Comparison of ENCODE assay signal across 22 cellular contexts in the genomic region with DNA sequence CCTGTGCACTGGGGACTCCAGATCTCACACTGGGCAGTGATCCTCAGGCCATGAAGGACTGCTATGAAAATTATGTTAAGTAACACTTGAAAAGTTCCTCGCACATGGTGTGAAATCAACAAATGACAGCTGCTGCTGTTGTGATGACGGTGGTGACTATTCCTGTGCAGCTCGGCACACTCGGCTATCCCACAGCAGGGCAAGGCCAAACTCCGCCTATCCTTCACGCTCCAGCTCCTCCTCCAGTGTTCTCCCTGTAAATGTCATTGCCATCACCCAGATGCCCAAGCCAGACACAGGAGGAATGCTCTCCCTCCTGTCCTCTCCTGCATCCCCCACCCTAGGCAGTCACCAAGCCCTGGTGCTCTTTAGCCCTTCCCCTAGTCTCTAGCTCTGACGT. TPM values are rescaled to one million over a fixed set of nuclear protein-coding genes. Genes with fewer than 3 reads are reported as not detected.
A peak's percentile ranks its signal among the peaks of the same experiment; 100 is the strongest.
DNase-seq lines count a peak whose midpoint lies in the region; ATAC-seq and TF ChIP-seq lines count a peak whose summit lies in the region.
"Had no signal": no experiment of that assay in that cellular context is flagged by ENCODE, and none has a peak within 500 bp of the region (broad histone marks: within the 10 kb centered on the region; RNA-seq: fewer than 3 reads in every experiment).

No MANE protein-coding gene starts in this region.

- H3K18ac ChIP-seq in mesenchymal stem cell (ENCODE audit: low read depth in 1 of 2, low read length in 2 of 2) = no peak overlapping the region

- no peak overlapping the region for H2AFZ ChIP-seq in mesenchymal stem cell (ENCODE audit: low read depth, low read length)
- H2AFZ ChIP-seq in OCI-LY7 (ENCODE audit: low read length) = no peak overlapping the region

- no peak for TF ChIP-seq CTCF in OCI-LY7 (conservative IDR thresholded peaks at IDR 0.05; ENCODE audit: low read length)

- no peaks in the 10 kb centered on the region for H4K20me1 ChIP-seq in OCI-LY7 (ENCODE audit: insufficient read depth, low read length)

- H4K91ac ChIP-seq in mesenchymal stem cell (ENCODE audit: low read length) = no peak overlapping the region

- no peak overlapping the region for H2BK120ac ChIP-seq in mesenchymal stem cell (ENCODE audit: low read depth, low read length)

- H3K27me3 ChIP-seq in mesenchymal stem cell (ENCODE audit: control insufficient read depth in 1 of 2, insufficient read depth in 1 of 2, low read length in 2 of 2) = peaks cover 29 to 52% of the 10 kb centered on the region in 2 experiments
- H3K27me3 ChIP-seq: cardiac muscle cell, vagina had no signal

- no peak overlapping the region for H2BK12ac ChIP-seq in mesenchymal stem cell (ENCODE audit: low read length in 2 of 2)

- no peaks in the 10 kb centered on the region for H3K9me2 ChIP-seq in OCI-LY7 (ENCODE audit: insufficient read depth, low read length)

- POLR2A ChIA-PET in OCI-LY7 (lab: Charles Lee) = no interaction called here

- WGBS in mesenchymal stem cell = 84% methylated on average over 7 of the region's 7 CpGs

- H3K9me3 ChIP-seq in mesenchymal stem cell (ENCODE audit: control insufficient read depth, low read length) (no peaks in the 10 kb centered on the region), OCI-LY7 (ENCODE audit: low read length) (no peaks in the 10 kb centered on the region)
- H3K9me3 ChIP-seq: left lung, vagina had no signal

- no peak overlapping the region for H3K14ac ChIP-seq in mesenchymal stem cell (ENCODE audit: low read length in 2 of 2)

- no TSS peak for BruUV-seq in OCI-LY7 (replicated peaks; lab: Mats Ljungman, UMichigan)

- H3K23ac ChIP-seq in mesenchymal stem cell (ENCODE audit: low read length in 2 of 2) = no peak overlapping the region

- CTCF ChIA-PET in OCI-LY7 (lab: Charles Lee; ENCODE audit: unreplicated experiment) = no interaction called here

- ATAC-seq in HG02870 (IDR thresholded peaks at IDR 0.05; ENCODE audit: unreplicated experiment) (no peak), GM19463 (IDR thresholded peaks at IDR 0.05; ENCODE audit: unreplicated experiment) (no peak)
- ATAC-seq: activated CD8-positive, alpha-beta T cell treated with anti-CD3 and anti-CD28 coated beads for 36 hours; activated naive CD8-positive, alpha-beta T cell treated with anti-CD3 and anti-CD28 coated beads, Interleukin-2, amount 50 U/mL, for 24 hours; left lung; naive thymus-derived CD8-positive, alpha-beta T cell; T-cell had no signal

- peak overlapping the region; percentile 37 for H4K8ac ChIP-seq in mesenchymal stem cell (ENCODE audit: low read length)

- H3K4me2 ChIP-seq in mesenchymal stem cell (ENCODE audit: low read length, poor library complexity, severe bottlenecking) (no peak overlapping the region), OCI-LY7 (ENCODE audit: low read length) (no peak overlapping the region)
- H3K4me2 ChIP-seq: KMS-11 had no signal

- in situ Hi-C loops in Caki2 (cut with HindIII; ENCODE audit: low pct_unique_long_range_greater_than_20kb, low sequenced_read_pairs) = no loop called here

- DNase-seq in Caki2 (ENCODE audit: low read depth) (peak; percentile 76), NCI-H2171 (lab: John Stamatoyannopoulos, UW) (peak; percentile 49), cerebellum (ENCODE audit: low spot score) (peak; percentile 34), mesenchymal stem cell (no peak), OCI-LY7 (ENCODE audit: low spot score) (no peak), NCI-H146 treated with DMSO at 0.1 percent for 48 hours (lab: John Stamatoyannopoulos, UW; ENCODE audit: unreplicated experiment) (no peak)
- DNase-seq: activated CD8-positive, alpha-beta T cell treated with anti-CD3 and anti-CD28 coated beads for 36 hours; activated naive CD8-positive, alpha-beta T cell treated with anti-CD3 and anti-CD28 coated beads, Interleukin-2, amount 50 U/mL, for 24 hours; CD4-positive, CD25-positive, alpha-beta regulatory T cell; effector CD8-positive, alpha-beta T cell; naive thymus-derived CD8-positive, alpha-beta T cell; NCI-H1048; NCI-H748 treated with DMSO at 0.1 percent for 48 hours; T-cell had no signal

- no peaks in the 10 kb centered on the region for H3K79me2 ChIP-seq in OCI-LY7 (ENCODE audit: insufficient read depth, low read depth, low read length)

- H3K9ac ChIP-seq in mesenchymal stem cell (ENCODE audit: low read length) = no peak overlapping the region
- H3K9ac ChIP-seq: KMS-11 had no signal

- H2BK5ac ChIP-seq in mesenchymal stem cell (ENCODE audit: low read depth, low read length, poor library complexity, severe bottlenecking) = no peak overlapping the region

- no peaks in the 10 kb centered on the region for H3K36me3 ChIP-seq in mesenchymal stem cell (ENCODE audit: control insufficient read depth in 1 of 2, insufficient read depth in 2 of 2, low read depth in 1 of 2, low read length in 2 of 2)
- no peaks in the 10 kb centered on the region for H3K36me3 ChIP-seq in OCI-LY7 (ENCODE audit: insufficient read depth, low read length)
- H3K36me3 ChIP-seq: cardiac muscle cell, left lung, vagina had no signal

- H3K4me3 ChIP-seq in mesenchymal stem cell (ENCODE audit: insufficient read depth in 1 of 2, low read depth in 1 of 2, low read length in 2 of 2) (no peak overlapping the region), OCI-LY7 (ENCODE audit: low read depth, low read length, poor library complexity, severe bottlenecking) (no peak overlapping the region)
- H3K4me3 ChIP-seq: cardiac muscle cell, left lung, vagina had no signal

- intact Hi-C loops in OCI-LY7 (cut with micrococcal nuclease; ENCODE audit: unreplicated experiment) = no loop called here

- no peak overlapping the region for H3K4ac ChIP-seq in mesenchymal stem cell (ENCODE audit: low read depth in 1 of 2, low read length in 2 of 2)

- no peaks in the 10 kb centered on the region for H3K79me1 ChIP-seq in mesenchymal stem cell (replicated peaks; ENCODE audit: low read length, poor library complexity, severe bottlenecking)

- H3K27ac ChIP-seq in mesenchymal stem cell (ENCODE audit: low read length, poor library complexity, severe bottlenecking) = no peak overlapping the region
- H3K27ac ChIP-seq in OCI-LY7 (ENCODE audit: low read depth, low read length, poor library complexity, severe bottlenecking) = no peak overlapping the region
- H3K27ac ChIP-seq: cardiac muscle cell, KMS-11, left lung, vagina, VCaP had no signal

- H2BK15ac ChIP-seq in mesenchymal stem cell (ENCODE audit: low read depth, poor library complexity, severe bottlenecking) = no peak overlapping the region

- H2AK5ac ChIP-seq in mesenchymal stem cell (ENCODE audit: low read length, severe bottlenecking) = no peak overlapping the region

- H3K4me1 ChIP-seq in mesenchymal stem cell (ENCODE audit: control insufficient read depth, insufficient read depth, low read depth, low read length) (peaks cover 5% of the 10 kb centered on the region), OCI-LY7 (ENCODE audit: insufficient read depth, low read length, poor library complexity, severe bottlenecking) (peaks cover 4% of the 10 kb centered on the region)
- H3K4me1 ChIP-seq: left lung, vagina had no signal

RNA-seq across cellular contexts. Expression of a gene that starts 31.3 kb away (rescaled TPM):
- not detected in 2 replicates for total RNA-seq in Caki2 (2014; rRNA removed; shearing (Covaris generic); ENCODE audit: low replicate concordance)
- total RNA-seq in cerebellum (19.6 TPM), OCI-LY7 (2022) (1.1 and 1.3 TPM in 2 replicates)
- 0.12 TPM for polyA plus RNA-seq in mesenchymal stem cell (2013, experiment 1 of 2)
- 0.07 TPM for polyA plus RNA-seq in mesenchymal stem cell (2013, experiment 2 of 2)
- total RNA-seq in OCI-LY7 (2014; rRNA removed; shearing (Covaris generic)) = 0.73 and 0.77 TPM in 2 replicates
- total RNA-seq: RPMI7951 had no signal
- polyA plus RNA-seq: naive thymus-derived CD8-positive, alpha-beta T cell had no signal

RNA-seq across cellular contexts. Expression of a gene that starts 37.3 kb away (rescaled TPM):
- total RNA-seq in Caki2 (2014; rRNA removed; shearing (Covaris generic); ENCODE audit: low replicate concordance) = 18.2 and 24.6 TPM in 2 replicates
- total RNA-seq in cerebellum (12.4 TPM), OCI-LY7 (2022) (14.5 and 16.6 TPM in 2 replicates)
- polyA plus RNA-seq in mesenchymal stem cell (2013, experiment 1 of 2) = 6.0 TPM
- 6.3 TPM for polyA plus RNA-seq in mesenchymal stem cell (2013, experiment 2 of 2)
- total RNA-seq in OCI-LY7 (2014; rRNA removed; shearing (Covaris generic)) = 18.5 and 29.3 TPM in 2 replicates

RNA-seq across cellular contexts. Expression of a gene that starts 44.6 kb away (rescaled TPM):
- total RNA-seq in Caki2 (2014; rRNA removed; shearing (Covaris generic); ENCODE audit: low replicate concordance) = 2.3 TPM in 1 of 2 replicates, not detected in the other
- total RNA-seq in cerebellum = 122 TPM
- 0.08 TPM for polyA plus RNA-seq in mesenchymal stem cell (2013, experiment 1 of 2)
- polyA plus RNA-seq in mesenchymal stem cell (2013, experiment 2 of 2) = 0.11 TPM
- 3.1 and 9.3 TPM in 2 replicates for total RNA-seq in OCI-LY7 (2014; rRNA removed; shearing (Covaris generic))
- total RNA-seq in OCI-LY7 (2022) = 33.0 and 33.3 TPM in 2 replicates
- total RNA-seq: left lung had no signal

Comparison
In these comparisons a context has a peak if more than half of its experiments do, and no peak if none do; other contexts are left out.
1. DNase-seq: peak in Caki2 (single experiment), NCI-H2171 (single experiment) and cerebellum (single experiment); none in mesenchymal stem cell (single experiment), OCI-LY7 (single experiment) and NCI-H146 treated with DMSO at 0.1 percent for 48 hours (single experiment).